In the genomic region with DNA sequence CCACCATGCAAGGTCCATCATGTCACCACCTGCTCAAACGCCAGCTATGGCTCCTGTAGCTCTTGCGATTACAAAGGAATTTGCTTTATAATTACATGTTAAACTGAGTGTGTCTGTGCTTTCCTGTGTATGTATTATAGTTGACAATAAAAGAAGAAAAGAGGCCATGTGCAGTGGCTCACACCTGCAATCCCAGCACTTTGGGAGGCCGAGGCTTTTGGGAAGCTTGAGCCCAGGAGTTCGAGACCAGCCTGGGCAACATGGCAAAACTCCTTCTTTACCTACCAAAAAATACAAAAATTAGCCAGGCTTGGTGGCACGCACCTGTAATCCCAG, we compare ENCODE assay signal across 8 cellular contexts. TPM values are rescaled to one million over a fixed set of nuclear protein-coding genes. Genes with fewer than 3 reads are reported as not detected.
DNase-seq lines count a peak whose midpoint lies in the region; ATAC-seq and TF ChIP-seq lines count a peak whose summit lies in the region.

No MANE protein-coding gene starts in this region.

- H3K9ac ChIP-seq in mucosa of rectum (ENCODE audit: low read depth in 1 of 2, low read length in 2 of 2), result peak overlapping the region; percentile 95 to 99

- no peak for TF ChIP-seq POLR2A in upper lobe of left lung (IDR thresholded peaks at IDR 0.05)

- ATAC-seq in upper lobe of left lung (ENCODE audit: low FRiP score in 2 of 2), result no peak
- no peak for ATAC-seq in HG02763 (IDR thresholded peaks at IDR 0.05; ENCODE audit: unreplicated experiment)

- intact Hi-C loops in ascending aorta (cut with DNase I) (loop anchor here (1.0 to 10.0 kb wide), 3 partner anchors 27 to 161 kb away; a partner anchor contains a TSS), posterior cingulate gyrus (cut with DNase I) (no loop called here)

- peak overlapping the region; percentile 92 for H3K27ac Mint-ChIP-seq in activated naive CD4-positive, alpha-beta T cell treated with anti-CD3 and anti-CD28 coated beads, Interleukin-2, amount 50 U/mL, for 24 hours

- H3K9me3 Mint-ChIP-seq in activated naive CD4-positive, alpha-beta T cell treated with anti-CD3 and anti-CD28 coated beads, Interleukin-2, amount 50 U/mL, for 24 hours, result no peaks in the 10 kb centered on the region

- peak overlapping the region in 1 of 2 donors; percentile 78 for H3K4me3 ChIP-seq in ascending aorta
- peak overlapping the region; percentile 85 to 97 for H3K4me3 ChIP-seq in mucosa of rectum (ENCODE audit: low read length in 2 of 2)
- peak overlapping the region in 2 of 4 donors; percentile 75 to 77 for H3K4me3 ChIP-seq in upper lobe of left lung

- H3K4me3 Mint-ChIP-seq in activated naive CD4-positive, alpha-beta T cell treated with anti-CD3 and anti-CD28 coated beads, Interleukin-2, amount 50 U/mL, for 24 hours, result peak overlapping the region; percentile 84

- H3K4me1 Mint-ChIP-seq in activated naive CD4-positive, alpha-beta T cell treated with anti-CD3 and anti-CD28 coated beads, Interleukin-2, amount 50 U/mL, for 24 hours, result peaks cover 53% of the 10 kb centered on the region

- no peaks in the 10 kb centered on the region for H3K9me3 ChIP-seq in ascending aorta
- no peaks in the 10 kb centered on the region for H3K9me3 ChIP-seq in mucosa of rectum (ENCODE audit: control insufficient read depth in 2 of 2, low read length in 2 of 2)
- no peaks in the 10 kb centered on the region for H3K9me3 ChIP-seq in upper lobe of left lung

- H3K36me3 Mint-ChIP-seq in activated naive CD4-positive, alpha-beta T cell treated with anti-CD3 and anti-CD28 coated beads, Interleukin-2, amount 50 U/mL, for 24 hours, result no peaks in the 10 kb centered on the region

- no peaks in the 10 kb centered on the region for H3K27me3 Mint-ChIP-seq in activated naive CD4-positive, alpha-beta T cell treated with anti-CD3 and anti-CD28 coated beads, Interleukin-2, amount 50 U/mL, for 24 hours

- WGBS in upper lobe of left lung, 2 donors, result 76 to 78% methylated on average over 5 of the region's 5 CpGs

- no peak for DNase-seq in activated naive CD4-positive, alpha-beta T cell treated with Interleukin-2 at 50 U/mL for 16 hours
- DNase-seq in ascending aorta (ENCODE audit: low spot score in 2 of 2) (no peak), upper lobe of left lung (no peak), posterior cingulate gyrus (no peak), SKM-1 treated with dmso at 0.1 percent for 144 hours (lab: John Stamatoyannopoulos, UW; ENCODE audit: unreplicated experiment) (no peak)

- TF ChIP-seq EP300 in upper lobe of left lung (IDR thresholded peaks at IDR 0.05), result no peak

- H3K27ac ChIP-seq in ascending aorta (peak overlapping the region; percentile 96 to 98), mucosa of rectum (ENCODE audit: low read depth in 2 of 2, low read length in 2 of 2) (peak overlapping the region; percentile 97 to 98), upper lobe of left lung (peak overlapping the region; percentile 97 to 99 (median 98))

- TF ChIP-seq CTCF in ascending aorta (IDR thresholded peaks at IDR 0.05) (no peak), upper lobe of left lung (IDR thresholded peaks at IDR 0.05) (no peak)

- H3K4me1 ChIP-seq in ascending aorta (peaks cover 4 to 28% of the 10 kb centered on the region in 2 donors), mucosa of rectum (ENCODE audit: control insufficient read depth in 2 of 2, insufficient read depth in 2 of 2, low read length in 2 of 2) (peaks cover 21 to 28% of the 10 kb centered on the region in 2 donors), upper lobe of left lung (peaks cover 40 to 51% (median 43%) of the 10 kb centered on the region in 4 donors)

- H3K27me3 ChIP-seq in ascending aorta (no peaks in the 10 kb centered on the region), mucosa of rectum (ENCODE audit: control insufficient read depth in 2 of 2, insufficient read depth in 2 of 2, low read length in 2 of 2) (no peaks in the 10 kb centered on the region), upper lobe of left lung (no peaks in the 10 kb centered on the region)

- H3K36me3 ChIP-seq in ascending aorta, result peaks cover 12 to 18% of the 10 kb centered on the region in 2 donors
- peaks cover 10 to 17% of the 10 kb centered on the region in 2 donors for H3K36me3 ChIP-seq in mucosa of rectum (ENCODE audit: control insufficient read depth in 2 of 2, insufficient read depth in 2 of 2, low read length in 2 of 2)
- peaks cover 0 to 29% (median 16%) of the 10 kb centered on the region in 4 donors for H3K36me3 ChIP-seq in upper lobe of left lung

RNA-seq across cellular contexts. Expression of a gene that starts 27.0 kb away (rescaled TPM):
- total RNA-seq in ascending aorta, result 9.0 TPM
- 10 to 100 TPM in 1 of 6 donors, 1 to 10 TPM in 5; 5.1 to 10.5 (median 6.5) TPM for total RNA-seq in upper lobe of left lung

RNA-seq across cellular contexts. Expression of a gene that starts 30.4 kb away (rescaled TPM):
- 218 TPM for total RNA-seq in ascending aorta
- total RNA-seq in upper lobe of left lung, result 100 to 1,000 TPM in 4 of 6 donors, 10 to 100 TPM in 2; 67.1 to 228 (median 148) TPM

RNA-seq across cellular contexts. Expression of a gene that starts 33.5 kb away (rescaled TPM):
- 142 TPM for total RNA-seq in ascending aorta
- total RNA-seq in upper lobe of left lung, result 100 to 1,000 TPM; 115 to 282 (median 163) TPM

RNA-seq across cellular contexts. Expression of a gene that starts 33.7 kb away (rescaled TPM):
- total RNA-seq in ascending aorta (19.3 TPM), upper lobe of left lung (10 to 100 TPM in 5 of 6 donors, 1 to 10 TPM in 1; 6.3 to 18.2 (median 13.2) TPM)

RNA-seq across cellular contexts. Expression of a gene that starts 43.7 kb away (rescaled TPM):
- total RNA-seq in ascending aorta, result 160 TPM
- 100 to 1,000 TPM in 4 of 6 donors, 10 to 100 TPM in 2; 91.2 to 588 (median 123) TPM for total RNA-seq in upper lobe of left lung
